ENCODE assay signal across 18 cellular contexts in genomic region chr3:178677961-178678360, GRCh38.
A peak's percentile ranks its signal among the peaks of the same experiment; 100 is the strongest.
DNase-seq lines count a peak whose midpoint lies in the region; ATAC-seq, FAIRE-seq and TF ChIP-seq lines count a peak whose summit lies in the region.
"Had no signal": no experiment of that assay in that cellular context is flagged by ENCODE, and none has a peak within 500 bp of the region (broad histone marks: within the 10 kb centered on the region; RNA-seq: fewer than 3 reads in every experiment).

No MANE protein-coding gene starts in this region.

- H3K27me3 ChIP-seq in BLaER1 treated with 17β-estradiol and CSF1 and Interleukin-3, amounts not matched to agents 10 nM and 100 nM, result no peaks in the 10 kb centered on the region
- no peaks in the 10 kb centered on the region for H3K27me3 ChIP-seq in endothelial cell of umbilical vein (ENCODE audit: control insufficient read depth in 2 of 2, insufficient read depth in 2 of 2, low read length in 2 of 2)

- peaks cover 4 to 17% (median 9%) of the 10 kb centered on the region in 11 experiments; a peak in 18 of 22 replicates for H3K9me3 ChIP-seq in BLaER1 treated with 17β-estradiol and CSF1 and Interleukin-3, amounts not matched to agents 10 nM and 100 nM (replicated peaks in 1 of 11)
- H3K9me3 ChIP-seq in HEK293 (ENCODE audit: control insufficient read depth, insufficient read depth, low read depth, low read length), result no peaks in the 10 kb centered on the region
- no peaks in the 10 kb centered on the region for H3K9me3 ChIP-seq in endothelial cell of umbilical vein (replicated peaks; ENCODE audit: control insufficient read depth, insufficient read depth, low read length)

- no peak overlapping the region for H3K4me3 ChIP-seq in BLaER1 treated with 17β-estradiol and CSF1 and Interleukin-3, amounts not matched to agents 10 nM and 100 nM
- H3K4me3 ChIP-seq in HEK293 (ENCODE audit: low read depth, low read length) (no peak overlapping the region), endothelial cell of umbilical vein (replicated peaks in 1 of 3; ENCODE audit: insufficient read depth in 1 of 3, low read depth in 1 of 3, low read length in 3 of 3) (no peak overlapping the region)
- H3K4me3 ChIP-seq: K562 had no signal

- TF ChIP-seq POLR2A in endothelial cell of umbilical vein (IDR thresholded peaks at IDR 0.05; ENCODE audit: low read depth, low read length), result no peak

- peak overlapping the region in 8 of 11 experiments; percentile 27 to 66 (median 52); a peak in 14 of 22 replicates for H3K4me2 ChIP-seq in BLaER1 treated with 17β-estradiol and CSF1 and Interleukin-3, amounts not matched to agents 10 nM and 100 nM
- H3K4me2 ChIP-seq in endothelial cell of umbilical vein (ENCODE audit: insufficient read depth, low read length), result no peak overlapping the region

- intact Hi-C loops in endothelial cell of umbilical vein (cut with micrococcal nuclease), result no loop called here

- DNase-seq in endothelial cell of umbilical vein (ENCODE audit: low read depth, low spot score) (peak; percentile 36), medulla oblongata (ENCODE audit: extremely low spot score) (no peak)
- DNase-seq: ACHN; Calu3; CD8-positive, alpha-beta T cell; DMS79 treated with DMSO at 0.1 percent for 48 hours; GF-D8; H9; IMR-90 had no signal

- H3K27ac ChIP-seq in BLaER1 treated with 17β-estradiol and CSF1 and Interleukin-3, amounts not matched to agents 10 nM and 100 nM, result no peak overlapping the region
- no peak overlapping the region for H3K27ac ChIP-seq in HEK293 (ENCODE audit: extremely low read depth, low read depth, low read length)
- H3K27ac ChIP-seq in endothelial cell of umbilical vein (ENCODE audit: insufficient read depth, low read depth, low read length), result no peak overlapping the region
- H3K27ac ChIP-seq: HL-60 had no signal

- no peaks in the 10 kb centered on the region for H3K9me1 ChIP-seq in endothelial cell of umbilical vein (replicated peaks; ENCODE audit: control insufficient read depth, extremely low read depth, insufficient read depth, low read length)

- ATAC-seq in HG03025 (IDR thresholded peaks at IDR 0.05; ENCODE audit: low FRiP score, unreplicated experiment) (no peak), GM18907 (IDR thresholded peaks at IDR 0.05; ENCODE audit: unreplicated experiment) (no peak)
- ATAC-seq: CD8-positive, alpha-beta T cell; K562 had no signal

- dilution Hi-C loops in endothelial cell of umbilical vein (cut with MboI; ENCODE audit: extremely low pct_ligation_motif_present, low sequenced_read_pairs), result no loop called here

- H3K36me3 ChIP-seq in BLaER1 treated with 17β-estradiol and CSF1 and Interleukin-3, amounts not matched to agents 10 nM and 100 nM, result no peaks in the 10 kb centered on the region
- H3K36me3 ChIP-seq in HEK293 (ENCODE audit: control insufficient read depth in 2 of 2, insufficient read depth in 1 of 2, low read length in 2 of 2) (no peaks in the 10 kb centered on the region), endothelial cell of umbilical vein (ENCODE audit: control insufficient read depth in 2 of 2, extremely low read depth in 1 of 2, insufficient read depth in 2 of 2, low read length in 2 of 2) (no peaks in the 10 kb centered on the region)

- no peaks in the 10 kb centered on the region for H4K20me1 ChIP-seq in BLaER1 treated with 17β-estradiol and CSF1 and Interleukin-3, amounts not matched to agents 10 nM and 100 nM
- no peaks in the 10 kb centered on the region for H4K20me1 ChIP-seq in endothelial cell of umbilical vein (replicated peaks; ENCODE audit: control insufficient read depth, extremely low read depth, insufficient read depth, low read length)

- no peaks in the 10 kb centered on the region for H3K79me2 ChIP-seq in endothelial cell of umbilical vein (ENCODE audit: control insufficient read depth, insufficient read depth, low read length)

- H3K9ac ChIP-seq in BLaER1 treated with 17β-estradiol and CSF1 and Interleukin-3, amounts not matched to agents 10 nM and 100 nM, result no peak overlapping the region
- no peak overlapping the region for H3K9ac ChIP-seq in endothelial cell of umbilical vein (replicated peaks; ENCODE audit: extremely low read depth, insufficient read depth, low read length)

- CTCF ChIA-PET in HEK293 (lab: Yijun Ruan, JAX) (no interaction called here), endothelial cell of umbilical vein (lab: Charles Lee) (no interaction called here)

- BruUV-seq in endothelial cell of umbilical vein (replicated peaks; lab: Mats Ljungman, UMichigan), result no TSS peak

- no peak overlapping the region for H2AFZ ChIP-seq in endothelial cell of umbilical vein (ENCODE audit: low read depth, low read length)

- FAIRE-seq in endothelial cell of umbilical vein (lab: Jason Lieb, UNC), result no peak
- FAIRE-seq: A204.1, GM19239, H1, K562 had no signal

- POLR2A ChIA-PET in HEK293 (lab: Yijun Ruan, JAX), result no interaction called here
- POLR2A ChIA-PET in endothelial cell of umbilical vein (lab: Charles Lee), result no interaction called here

- H3K4me1 ChIP-seq in BLaER1 treated with 17β-estradiol and CSF1 and Interleukin-3, amounts not matched to agents 10 nM and 100 nM, result peaks cover 0 to 40% (median 27%) of the 10 kb centered on the region in 10 experiments; a peak in 15 of 20 replicates
- H3K4me1 ChIP-seq in HEK293 (ENCODE audit: control insufficient read depth, insufficient read depth, low read length) (no peaks in the 10 kb centered on the region), endothelial cell of umbilical vein (ENCODE audit: control insufficient read depth, extremely low read depth, insufficient read depth, low read length) (no peaks in the 10 kb centered on the region)

- TF ChIP-seq CTCF in HEK293 (tag by site-specific recombination; IDR thresholded peaks at IDR 0.05) (no peak), endothelial cell of umbilical vein (IDR thresholded peaks at IDR 0.05; ENCODE audit: extremely low read depth in 1 of 2, insufficient read depth in 1 of 2, low read depth in 1 of 2, low read length in 2 of 2) (no peak)

TF ChIP-seq in HEK293, 187 proteins besides CTCF, POLR2A, EP300 and RAD21:
- no peak for TF ChIP-seq ZNF449 (tag by site-specific recombination; IDR thresholded peaks at IDR 0.05)
- 0 out of 2 replicates have a peak, but pooled peaks have one; percentile 0 for TF ChIP-seq SCRT2 (tag by site-specific recombination; IDR thresholded peaks at IDR 0.05)
- TF ChIP-seq ZNF626 (tag by site-specific recombination; IDR thresholded peaks at IDR 0.05), result no peak
- TF ChIP-seq ZNF133 (tag by site-specific recombination; IDR thresholded peaks at IDR 0.05), result no peak

TF ChIP-seq in endothelial cell of umbilical vein, 7 proteins besides CTCF, POLR2A, EP300 and RAD21:
- TF ChIP-seq POLR2AphosphoS5 (IDR thresholded peaks at IDR 0.05; ENCODE audit: insufficient read depth, low read depth, low read length), result no peak
- TF ChIP-seq JUN (IDR thresholded peaks at IDR 0.05; ENCODE audit: borderline replicate concordance, insufficient read depth, insufficient read length, low read depth), result no peak
- TF ChIP-seq MYC (IDR thresholded peaks at IDR 0.05; ENCODE audit: low read depth, low read length), result no peak
- TF ChIP-seq MAX (IDR thresholded peaks at IDR 0.05; ENCODE audit: insufficient read depth, insufficient read length), result no peak
- TF ChIP-seq FOS (IDR thresholded peaks at IDR 0.05; ENCODE audit: borderline replicate concordance, insufficient read depth, low read length), result no peak
- TF ChIP-seq GATA2 (IDR thresholded peaks at IDR 0.05; ENCODE audit: insufficient read depth, insufficient read length, low read depth, low read length), result no peak
- no peak for TF ChIP-seq EZH2 (IDR thresholded peaks at IDR 0.05; ENCODE audit: borderline replicate concordance, low read depth, low read length, severe bottlenecking)
